Comparison of ENCODE assay signal across 8 cellular contexts in genomic region chr9:35603506-35603985, GRCh38. TPM values are rescaled to one million over a fixed set of nuclear protein-coding genes. Genes with fewer than 3 reads are reported as not detected.
DNase-seq lines count a peak whose midpoint lies in the region; ATAC-seq and TF ChIP-seq lines count a peak whose summit lies in the region.

No MANE protein-coding gene starts in this region.

- H3K4me3 ChIP-seq in iPS-18c (ENCODE audit: insufficient read depth, low read depth, low read length) (peak overlapping the region; percentile 50), spleen (peak overlapping the region in 7 of 8 donors; percentile 15 to 93 (median 78))

- ATAC-seq in HG03571 (IDR thresholded peaks at IDR 0.05; ENCODE audit: unreplicated experiment) (no peak), GM19463 (IDR thresholded peaks at IDR 0.05; ENCODE audit: unreplicated experiment) (no peak)

- intact Hi-C loops in spleen (cut with DNase I; ENCODE audit: low total_unique reads) = loop anchor here (10.0 kb wide), 2 partner anchors 61 to 131 kb away; partner anchors contain the start of genes ARHGEF39, CREB3 and TLN1

- peaks cover 0 to 19% (median 11%) of the 10 kb centered on the region in 6 donors for H3K36me3 ChIP-seq in spleen

- H3K27me3 ChIP-seq in spleen (replicated peaks in 1 of 7) = no peaks in the 10 kb centered on the region

- no peaks in the 10 kb centered on the region for H3K9me3 ChIP-seq in iPS-18c (ENCODE audit: control insufficient read depth, insufficient read depth, low read length)
- H3K9me3 ChIP-seq in spleen = no peaks in the 10 kb centered on the region

- 7 to 11% (median 9%) methylated on average over 18 of the region's 18 CpGs for WGBS in spleen, 5 donors

- no peak for TF ChIP-seq POLR2A in spleen (IDR thresholded peaks at IDR 0.05)

- peak overlapping the region; percentile 69 for H3K27ac ChIP-seq in angular gyrus (ENCODE audit: low read depth, low read length)
- H3K27ac ChIP-seq in spleen = peak overlapping the region; percentile 67 to 96 (median 90)

- H3K4me1 ChIP-seq in spleen = peaks cover 12 to 54% (median 45%) of the 10 kb centered on the region in 6 donors

- no peak for TF ChIP-seq CTCF in spleen (IDR thresholded peaks at IDR 0.05 in 8 of 11, conservative IDR thresholded peaks at IDR 0.05 in 3 of 11)

- DNase-seq in NCI-H345 (lab: John Stamatoyannopoulos, UW) = peak; percentile 20
- DNase-seq in NCI-H345 treated with DMSO at 0.1 percent for 48 hours (lab: John Stamatoyannopoulos, UW; ENCODE audit: unreplicated experiment) = no peak
- peak; percentile 78 for DNase-seq in NCI-H2029 treated with DMSO at 0.1 percent for 48 hours (lab: John Stamatoyannopoulos, UW)
- DNase-seq in spleen = peak; percentile 82

RNA-seq across cellular contexts. Expression of gene TESK1, which starts 1.5 kb away (rescaled TPM):
- total RNA-seq in spleen = 10 to 100 TPM; 24.8 to 47.1 (median 31.8) TPM
- 10 to 100 TPM; 15.6 to 34.7 (median 22.7) TPM for polyA plus RNA-seq in spleen

RNA-seq across cellular contexts. Expression of gene CD72, which starts 14.7 kb away (rescaled TPM):
- total RNA-seq in spleen = 100 to 1,000 TPM in 5 of 7 donors, 10 to 100 TPM in 2; 74.4 to 160 (median 127) TPM
- 100 to 1,000 TPM in 2 of 3 donors, 10 to 100 TPM in 1; 97.4 to 159 (median 115) TPM for polyA plus RNA-seq in spleen

RNA-seq across cellular contexts. Expression of gene SIT1, which starts 47.2 kb away (rescaled TPM):
- 10 to 100 TPM; 24.2 to 44.9 (median 27.5) TPM for total RNA-seq in spleen
- 10 to 100 TPM; 71.7 to 82.7 (median 82.7) TPM for polyA plus RNA-seq in spleen

RNA-seq across cellular contexts. Expression of gene RMRP, which starts 54.3 kb away (rescaled TPM):
- over 10,000 TPM in 5 of 7 donors, 1,000 to 10,000 TPM in 2; 5,541 to 28,996 (median 23,209) TPM for total RNA-seq in spleen
- 100 to 1,000 TPM in 1 of 3 donors, 10 to 100 TPM in 1, not detected in 1; 42.1 to 285 TPM for polyA plus RNA-seq in spleen

RNA-seq across cellular contexts. Expression of gene CCDC107, which starts 54.5 kb away (rescaled TPM):
- total RNA-seq in spleen = 10 to 100 TPM; 14.4 to 24.2 (median 20.8) TPM
- 10 to 100 TPM; 35.3 to 46.9 (median 37.0) TPM for polyA plus RNA-seq in spleen
